ENCODE assay signal across 8 cellular contexts in genomic region chr2:25251032-25251460, GRCh38.
A peak's percentile ranks its signal among the peaks of the same experiment; 100 is the strongest.
DNase-seq lines count a peak whose midpoint lies in the region; ATAC-seq, FAIRE-seq and TF ChIP-seq lines count a peak whose summit lies in the region.

No MANE protein-coding gene starts in this region.

- peaks cover 14% of the 10 kb centered on the region for H3K36me3 ChIP-seq in CD4-positive, alpha-beta memory T cell (ENCODE audit: insufficient read depth, low read length)
- peaks cover 34% of the 10 kb centered on the region for H3K36me3 ChIP-seq in HUES64 (ENCODE audit: insufficient read depth, low read length)
- H3K36me3 ChIP-seq in K562 (ENCODE audit: control insufficient read depth, insufficient read depth, low read length), result peaks cover 17% of the 10 kb centered on the region; the same call in 2 of the 3 replicates
- H3K36me3 ChIP-seq in aorta (ENCODE audit: control insufficient read depth in 1 of 2, insufficient read depth in 2 of 2, low read length in 1 of 2), result peaks cover 0 to 6% of the 10 kb centered on the region in 2 donors

- FAIRE-seq in K562 (lab: Jason Lieb, UNC), result no peak

- peaks cover 8 to 37% of the 10 kb centered on the region in 2 donors for H3K36me3 Mint-ChIP-seq in CD4-positive, alpha-beta memory T cell

- peak overlapping the region; percentile 94 for H3K9ac ChIP-seq in HUES64 (ENCODE audit: low read depth, low read length)
- peak overlapping the region; percentile 76 to 87 for H3K9ac ChIP-seq in K562 (ENCODE audit: insufficient read depth in 1 of 2, low read depth in 2 of 2, low read length in 2 of 2)

- peak overlapping the region; percentile 82 to 86 (median 84) for H3K4me3 Mint-ChIP-seq in CD4-positive, alpha-beta memory T cell

- H3K27ac ChIP-seq in CD4-positive, alpha-beta memory T cell (ENCODE audit: low read depth, low read length), result peak overlapping the region; percentile 52
- H3K27ac ChIP-seq in HUES64 (ENCODE audit: low read depth, low read length), result peak overlapping the region; percentile 96
- peak overlapping the region; percentile 75 for H3K27ac ChIP-seq in K562 (ENCODE audit: extremely low read depth, low read depth, low read length)
- no peak overlapping the region for H3K27ac ChIP-seq in aorta (ENCODE audit: low read depth in 1 of 2, low read length in 2 of 2)

- H3K9me3 ChIP-seq in CD4-positive, alpha-beta memory T cell (ENCODE audit: control insufficient read depth in 1 of 2, low read length in 2 of 2), result no peaks in the 10 kb centered on the region
- H3K9me3 ChIP-seq in HUES64 (ENCODE audit: insufficient read depth, low read depth, low read length) (no peaks in the 10 kb centered on the region), K562 (replicated peaks; ENCODE audit: control insufficient read depth, insufficient read depth, low read depth, low read length) (no peaks in the 10 kb centered on the region), mononuclear cell (ENCODE audit: low read depth, low read length) (no peaks in the 10 kb centered on the region), aorta (ENCODE audit: control insufficient read depth, low read length) (no peaks in the 10 kb centered on the region)

- 1% methylated on average over 13 of the region's 16 CpGs for WGBS in HUES64
- WGBS in K562 (ENCODE audit: insufficient coverage, low coverage, missing lambda C conversion rate), result 19% methylated on average over 3 of the region's 16 CpGs
- WGBS in aorta, 2 donors, result 65 to 70% methylated on average over 13 to 16 of the region's 16 CpGs

- intact Hi-C loops in CD4-positive, alpha-beta memory T cell (cut with micrococcal nuclease), result loop anchor here (5.0 kb wide), 1 partner anchor 36 kb away; no protein-coding TSS in a partner anchor
- intact Hi-C loops in K562 (cut with micrococcal nuclease) (no loop called here), aorta (cut with DNase I) (no loop called here)

- H3K27me3 Mint-ChIP-seq in CD4-positive, alpha-beta memory T cell, result no peaks in the 10 kb centered on the region

- in situ Hi-C loops in K562 (cut with MboI), result no loop called here

- H3K27me3 ChIP-seq in CD4-positive, alpha-beta memory T cell (ENCODE audit: insufficient read depth, low read length), result no peaks in the 10 kb centered on the region
- no peaks in the 10 kb centered on the region for H3K27me3 ChIP-seq in HUES64 (ENCODE audit: insufficient read depth, low read length)
- H3K27me3 ChIP-seq in K562 (ENCODE audit: control insufficient read depth in 2 of 2, insufficient read depth in 2 of 2, low read length in 2 of 2), result no peaks in the 10 kb centered on the region
- no peaks in the 10 kb centered on the region for H3K27me3 ChIP-seq in mononuclear cell (ENCODE audit: insufficient read depth, low read length)
- H3K27me3 ChIP-seq in aorta (ENCODE audit: control insufficient read depth in 1 of 2, insufficient read depth in 2 of 2, low read length in 1 of 2), result no peaks in the 10 kb centered on the region

- peaks cover 4% of the 10 kb centered on the region; the same call in 2 of the 3 replicates for H3K79me2 ChIP-seq in K562 (ENCODE audit: control insufficient read depth, insufficient read depth, low read length)

- BruUV-seq in K562 (replicated peaks; lab: Mats Ljungman, UMichigan), result no TSS peak

- POLR2A ChIA-PET in CD4-positive, alpha-beta memory T cell (lab: Charles Lee; ENCODE audit: partially characterized antibody), result interaction anchor here (1.0 to 4.8 kb wide), 16 partner anchors 10 to 458 kb away, joined by 3 to 78 read pairs (median 7); partner anchors contain the start of genes CENPO, DNMT3A and PTRHD1
- POLR2A ChIA-PET in K562 (lab: Yijun Ruan, JAX), result interaction anchor here (0.6 to 1.7 kb wide), 2 partner anchors 10 to 87 kb away, joined by 3 to 5 read pairs; no protein-coding TSS in a partner anchor

- H3K4me1 ChIP-seq in CD4-positive, alpha-beta memory T cell (ENCODE audit: insufficient read depth, low read length), result peaks cover 19% of the 10 kb centered on the region
- H3K4me1 ChIP-seq in HUES64 (ENCODE audit: insufficient read depth, low read length), result peaks cover 19% of the 10 kb centered on the region
- peaks cover 20 to 41% of the 10 kb centered on the region in 2 experiments for H3K4me1 ChIP-seq in K562 (replicated peaks in 1 of 2; ENCODE audit: control insufficient read depth in 2 of 2, insufficient read depth in 2 of 2, low read length in 2 of 2)
- peaks cover 19% of the 10 kb centered on the region for H3K4me1 ChIP-seq in mononuclear cell (ENCODE audit: insufficient read depth, low read length)
- H3K4me1 ChIP-seq in aorta (ENCODE audit: control insufficient read depth in 1 of 2, insufficient read depth in 2 of 2, low read length in 2 of 2), result peaks cover 0 to 2% of the 10 kb centered on the region in 2 donors

- TF ChIP-seq POLR2A in K562 (conservative IDR thresholded peaks at IDR 0.05), result no peak

- CTCF ChIA-PET in CD4-positive, alpha-beta memory T cell (lab: Charles Lee; ENCODE audit: partially characterized antibody), result interaction anchor here (1.1 to 4.2 kb wide), 7 partner anchors 10 to 125 kb away, joined by 3 to 22 read pairs (median 4); no protein-coding TSS in a partner anchor
- CTCF ChIA-PET in K562 (lab: Yijun Ruan, JAX; ENCODE audit: low intra/inter-chr PET ratio), result no interaction called here

- peak overlapping the region; percentile 93 for H2AFZ ChIP-seq in K562 (ENCODE audit: low read depth, low read length)

- H4K20me1 ChIP-seq in K562 (replicated peaks; ENCODE audit: control insufficient read depth, insufficient read depth, low read length), result no peaks in the 10 kb centered on the region

- peaks cover 16 to 51% (median 32%) of the 10 kb centered on the region in 4 donors for H3K4me1 Mint-ChIP-seq in CD4-positive, alpha-beta memory T cell

- H3K4me3 ChIP-seq in CD4-positive, alpha-beta memory T cell (ENCODE audit: low read length in 2 of 2), result peak overlapping the region; percentile 23 to 56
- H3K4me3 ChIP-seq in HUES64 (ENCODE audit: low read length) (peak overlapping the region; percentile 77), K562 (peak overlapping the region; percentile 42), mononuclear cell (ENCODE audit: low read length) (peak overlapping the region; percentile 42), aorta (ENCODE audit: low read length in 2 of 2) (no peak overlapping the region)

- peak overlapping the region; percentile 80 for H3K4me2 ChIP-seq in K562 (ENCODE audit: insufficient read depth, low read length)

- no peaks in the 10 kb centered on the region for H3K9me1 ChIP-seq in K562 (ENCODE audit: control insufficient read depth, insufficient read depth, low read length)

- TF ChIP-seq RAD21 in K562 (CRISPR knock-in tag; conservative IDR thresholded peaks at IDR 0.05 in 1 of 2, IDR thresholded peaks at IDR 0.05 in 1 of 2), result no peak

- H3K27ac Mint-ChIP-seq in CD4-positive, alpha-beta memory T cell, result peak overlapping the region; percentile 57 to 90 (median 87)

- TF ChIP-seq EP300 in K562 (IDR thresholded peaks at IDR 0.05; ENCODE audit: low read length), result no peak

- DNase-seq in CD4-positive, alpha-beta memory T cell, result peak in 1 of 5 donors; percentile 54
- peak in 2 of 4 experiments; percentile 48 to 52 for DNase-seq in K562 (ENCODE audit: extremely low read depth in 1 of 4, low spot score in 3 of 4)
- no peak for DNase-seq in aorta
- DNase-seq in retina, result no peak
- no peak for DNase-seq in mesenteric fat pad (ENCODE audit: low spot score)

- ATAC-seq in K562 (peak; percentile 9), aorta (ENCODE audit: low FRiP score) (peak; percentile 4), GM21515 (IDR thresholded peaks at IDR 0.05; ENCODE audit: unreplicated experiment) (no peak)

- no peak for TF ChIP-seq CTCF in K562 (IDR thresholded peaks at IDR 0.05 in 2 of 3, conservative IDR thresholded peaks at IDR 0.05 in 1 of 3; ENCODE audit: insufficient read depth in 2 of 3, low read depth in 1 of 3, low read length in 3 of 3)

- H3K9me3 Mint-ChIP-seq in CD4-positive, alpha-beta memory T cell, result peaks cover 0 to 1% (median 0%) of the 10 kb centered on the region in 8 donors

TF ChIP-seq in K562, 482 proteins besides CTCF, POLR2A, EP300 and RAD21:
- TF ChIP-seq CBX3 (IDR thresholded peaks at IDR 0.05; ENCODE audit: borderline replicate concordance in 1 of 2, low read length in 2 of 2) (no peak), ARID4B (CRISPR knock-in tag; IDR thresholded peaks at IDR 0.05) (0 out of 2 replicates have a peak, but pooled peaks have one; percentile 24)

Comparison
In these comparisons a context has a peak if more than half of its experiments do, and no peak if none do; other contexts are left out.
1. H3K27ac ChIP-seq: peak in CD4-positive, alpha-beta memory T cell (single experiment), HUES64 (single experiment) and K562 (single experiment); none in aorta (0 of 2).
2. H3K4me3 ChIP-seq: peak in CD4-positive, alpha-beta memory T cell (2 of 2), HUES64 (single experiment), K562 (single experiment) and mononuclear cell (single experiment); none in aorta (0 of 2).